Comparison of ENCODE assay signal across 2 cellular contexts in genomic region chr6:119346450-119346849, GRCh38.
TF ChIP-seq lines count a peak whose summit lies in the region.

No MANE protein-coding gene starts in this region.

TF ChIP-seq in IMR-90, 13 proteins besides CTCF, POLR2A, EP300 and RAD21 (continued from another document):
- TF ChIP-seq MXI1 (IDR thresholded peaks at IDR 0.05; ENCODE audit: borderline replicate concordance, low read depth, low read length), result no peak
- TF ChIP-seq USF2 (IDR thresholded peaks at IDR 0.05; ENCODE audit: low read depth, low read length), result no peak
- TF ChIP-seq NFE2L2 (IDR thresholded peaks at IDR 0.05; ENCODE audit: low read depth, low read length), result no peak
- TF ChIP-seq MAFK (IDR thresholded peaks at IDR 0.05; ENCODE audit: low read depth, low read length), result no peak
- TF ChIP-seq ELK1 (IDR thresholded peaks at IDR 0.05; ENCODE audit: borderline replicate concordance, low read depth, low read length), result no peak
- no peak for TF ChIP-seq RCOR1 (IDR thresholded peaks at IDR 0.05; ENCODE audit: insufficient replicate concordance, low read length)
- TF ChIP-seq FOS (IDR thresholded peaks at IDR 0.05; ENCODE audit: low read depth, low read length), result no peak
- no peak for TF ChIP-seq SMC3 (IDR thresholded peaks at IDR 0.05; ENCODE audit: low read depth, low read length)
- TF ChIP-seq BHLHE40 (IDR thresholded peaks at IDR 0.05; ENCODE audit: low read depth, low read length), result no peak
- no peak for TF ChIP-seq RFX5 (IDR thresholded peaks at IDR 0.05; ENCODE audit: low read depth, low read length)

TF ChIP-seq in neural cell, 6 proteins besides CTCF, POLR2A, EP300 and RAD21:
- TF ChIP-seq EZH2 (IDR thresholded peaks at IDR 0.05; ENCODE audit: borderline replicate concordance, insufficient read depth, low read length, poor library complexity, severe bottlenecking) (no peak), POLR2AphosphoS5 (IDR thresholded peaks at IDR 0.05) (no peak), REST (IDR thresholded peaks at IDR 0.05; ENCODE audit: borderline replicate concordance) (no peak), SMC3 (conservative IDR thresholded peaks at IDR 0.05; ENCODE audit: poor library complexity) (no peak), TAF1 (IDR thresholded peaks at IDR 0.05; ENCODE audit: low read depth) (no peak), MXI1 (conservative IDR thresholded peaks at IDR 0.05; ENCODE audit: poor library complexity, severe bottlenecking) (no peak)
TF ChIP-seq in neural cell: peak in this region for 0.
